Comparison of ENCODE assay signal across 1 cellular context in genomic region chr7:47520408-47520807, GRCh38.
TF ChIP-seq lines count a peak whose summit lies in the region.

No MANE protein-coding gene starts in this region.

TF ChIP-seq in HepG2, 621 proteins besides CTCF, POLR2A, EP300 and RAD21 (continued from another document):
- no peak for TF ChIP-seq ZNF609 (CRISPR knock-in tag; IDR thresholded peaks at IDR 0.05; ENCODE audit: borderline replicate concordance)
- TF ChIP-seq NFATC3 (CRISPR knock-in tag; IDR thresholded peaks at IDR 0.05) = no peak
- no peak for TF ChIP-seq RBM22 (optimal IDR thresholded peaks at IDR 0.05; ENCODE audit: low read length)
